Comparison of ENCODE assay signal across 11 cellular contexts in genomic region chr7:151063212-151063561, GRCh38. TPM values are rescaled to one million over a fixed set of nuclear protein-coding genes. Genes with fewer than 3 reads are reported as not detected.
DNase-seq lines count a peak whose midpoint lies in the region; ATAC-seq and TF ChIP-seq lines count a peak whose summit lies in the region.
"Had no signal": no experiment of that assay in that cellular context is flagged by ENCODE, and none has a peak within 500 bp of the region (broad histone marks: within the 10 kb centered on the region; RNA-seq: fewer than 3 reads in every experiment).

No MANE protein-coding gene starts in this region.

- peak overlapping the region; percentile 50 for H3K9ac ChIP-seq in NT2/D1 (ENCODE audit: insufficient read length, low read depth)

- peaks cover 7% of the 10 kb centered on the region for H3K4me1 ChIP-seq in NT2/D1 (ENCODE audit: insufficient read depth, insufficient read length)
- H3K4me1 ChIP-seq in esophagus muscularis mucosa: peaks cover 45 to 56% (median 55%) of the 10 kb centered on the region in 4 donors
- H3K4me1 ChIP-seq in upper lobe of left lung: peaks cover 30 to 51% (median 44%) of the 10 kb centered on the region in 4 donors

- peak overlapping the region; percentile 42 for H3K4me3 ChIP-seq in NT2/D1 (ENCODE audit: insufficient read length, low read depth)
- peak overlapping the region; percentile 41 to 52 (median 44) for H3K4me3 ChIP-seq in esophagus muscularis mucosa
- peak overlapping the region in 3 of 4 donors; percentile 13 to 88 (median 40) for H3K4me3 ChIP-seq in upper lobe of left lung

- ATAC-seq in upper lobe of left lung (ENCODE audit: low FRiP score in 2 of 2) (peak in 1 of 2 donors; percentile 0), GM18861 (IDR thresholded peaks at IDR 0.05; ENCODE audit: unreplicated experiment) (no peak)

- peak overlapping the region; percentile 6 for H3K27ac Mint-ChIP-seq in mesothelial cell of epicardium

- peaks cover 12% of the 10 kb centered on the region for H3K36me3 Mint-ChIP-seq in mesothelial cell of epicardium

- no peak overlapping the region for H3K4me3 Mint-ChIP-seq in mesothelial cell of epicardium

- whole genome bisulfite sequencing in esophagus muscularis mucosa: 17% methylated on average over 1 of the region's 11 CpGs
- 67% methylated on average over 11 of the region's 11 CpGs; no CpG with 5 or more reads in 1 of the 2 donors for WGBS in upper lobe of left lung, 2 donors

- H3K9me3 Mint-ChIP-seq in mesothelial cell of epicardium: no peaks in the 10 kb centered on the region

- TF ChIP-seq CTCF in esophagus muscularis mucosa (IDR thresholded peaks at IDR 0.05): no peak
- no peak for TF ChIP-seq CTCF in mesothelial cell of epicardium (IDR thresholded peaks at IDR 0.05; ENCODE audit: unreplicated experiment)
- no peak for TF ChIP-seq CTCF in upper lobe of left lung (IDR thresholded peaks at IDR 0.05)

- peaks cover 41% of the 10 kb centered on the region for H3K36me3 ChIP-seq in NT2/D1 (ENCODE audit: insufficient read depth, insufficient read length, low read length)
- H3K36me3 ChIP-seq in esophagus muscularis mucosa: peaks cover 38 to 46% (median 44%) of the 10 kb centered on the region in 4 donors
- peaks cover 28 to 53% (median 45%) of the 10 kb centered on the region in 4 donors for H3K36me3 ChIP-seq in upper lobe of left lung

- TF ChIP-seq EP300 in esophagus muscularis mucosa (IDR thresholded peaks at IDR 0.05): no peak
- no peak for TF ChIP-seq EP300 in upper lobe of left lung (IDR thresholded peaks at IDR 0.05)

- no peaks in the 10 kb centered on the region for H3K27me3 Mint-ChIP-seq in mesothelial cell of epicardium (ENCODE audit: low read depth)

- TF ChIP-seq POLR2A in esophagus muscularis mucosa (IDR thresholded peaks at IDR 0.05; ENCODE audit: low read depth): no peak
- no peak for TF ChIP-seq POLR2A in upper lobe of left lung (IDR thresholded peaks at IDR 0.05)

- DNase-seq in NT2/D1 (ENCODE audit: low read depth, low spot score) (no peak), esophagus muscularis mucosa (ENCODE audit: extremely low spot score) (no peak), mesothelial cell of epicardium (ENCODE audit: low spot score in 2 of 2, unreplicated experiment in 2 of 2) (no peak), upper lobe of left lung (no peak), NCI-H1694 treated with DMSO at 0.1 percent for 48 hours (lab: John Stamatoyannopoulos, UW) (no peak), SK-N-DZ (ENCODE audit: low spot score) (no peak)
- DNase-seq in stimulated activated CD4-positive, alpha-beta T cell treated with anti-CD3 and anti-CD28 coated beads, Interleukin-15, amount 100 ng/mL, for 24 hours: no peak
- DNase-seq: activated CD4-positive, alpha-beta T cell treated with anti-CD3 and anti-CD28 coated beads for 1 hour; midbrain; NCI-H524 had no signal

- H3K27ac ChIP-seq in esophagus muscularis mucosa (replicated peaks in 1 of 4) (peak overlapping the region; percentile 92 to 95 (median 93)), upper lobe of left lung (peak overlapping the region; percentile 59 to 99 (median 82))

- H3K9me3 ChIP-seq in NT2/D1 (ENCODE audit: insufficient read depth, low read length) (no peaks in the 10 kb centered on the region), esophagus muscularis mucosa (no peaks in the 10 kb centered on the region), upper lobe of left lung (no peaks in the 10 kb centered on the region)

- intact Hi-C loops in esophagus muscularis mucosa (cut with DNase I): loop anchor here (5.0 kb wide), 2 partner anchors 36 to 49 kb away; partner anchors contain the start of gene ABCB8

- no peaks in the 10 kb centered on the region for H3K27me3 ChIP-seq in NT2/D1 (ENCODE audit: insufficient read depth, insufficient read length)
- no peaks in the 10 kb centered on the region for H3K27me3 ChIP-seq in esophagus muscularis mucosa
- no peaks in the 10 kb centered on the region for H3K27me3 ChIP-seq in upper lobe of left lung

- peaks cover 49% of the 10 kb centered on the region for H3K4me1 Mint-ChIP-seq in mesothelial cell of epicardium

RNA-seq across cellular contexts. Expression of gene SLC4A2, which starts 3.8 kb away (rescaled TPM):
- total RNA-seq in esophagus muscularis mucosa: 100 to 1,000 TPM in 3 of 4 donors, 10 to 100 TPM in 1; 96.8 to 165 (median 122) TPM
- 236 to 249 TPM (median 243 TPM) in 3 replicates for total RNA-seq in mesothelial cell of epicardium
- 100 to 1,000 TPM in 5 of 6 donors, 10 to 100 TPM in 1; 88.4 to 312 (median 188) TPM for total RNA-seq in upper lobe of left lung
- 69.8 and 71.2 TPM in 2 replicates for polyA plus RNA-seq in SK-N-DZ (2014; cell fraction: cytosol; rRNA removed)
- polyA plus RNA-seq in SK-N-DZ (2014; cell fraction: nucleus; rRNA removed): 202 and 231 TPM in 2 replicates

RNA-seq across cellular contexts. Expression of gene CDK5, which starts 5.5 kb away (rescaled TPM):
- total RNA-seq in esophagus muscularis mucosa: 10 to 100 TPM in 2 of 4 donors, 1 to 10 TPM in 2; 5.3 to 10.4 (median 9.7) TPM
- 17.0 to 17.5 TPM (median 17.4 TPM) in 3 replicates for total RNA-seq in mesothelial cell of epicardium
- total RNA-seq in upper lobe of left lung: 10 to 100 TPM in 3 of 6 donors, 1 to 10 TPM in 3; 2.1 to 14.4 (median 10.1) TPM
- 49.6 and 52.8 TPM in 2 replicates for polyA plus RNA-seq in SK-N-DZ (2014; cell fraction: cytosol; rRNA removed)
- 29.4 and 30.2 TPM in 2 replicates for polyA plus RNA-seq in SK-N-DZ (2014; cell fraction: nucleus; rRNA removed)

RNA-seq across cellular contexts. Expression of gene ASIC3, which starts 14.9 kb away (rescaled TPM):
- total RNA-seq in esophagus muscularis mucosa (1 to 10 TPM; 1.3 to 2.9 (median 2.1) TPM), mesothelial cell of epicardium (6.1 to 7.9 TPM (median 7.2 TPM) in 3 replicates), upper lobe of left lung (10 to 100 TPM in 2 of 6 donors, 1 to 10 TPM in 4; 2.1 to 37.7 (median 4.0) TPM)
- 0.51 and 0.56 TPM in 2 replicates for polyA plus RNA-seq in SK-N-DZ (2014; cell fraction: cytosol; rRNA removed)
- polyA plus RNA-seq in SK-N-DZ (2014; cell fraction: nucleus; rRNA removed): 3.7 and 9.3 TPM in 2 replicates

RNA-seq across cellular contexts. Expression of gene FASTK, which starts 17.4 kb away (rescaled TPM):
- total RNA-seq in esophagus muscularis mucosa (10 to 100 TPM; 45.7 to 74.9 (median 60.4) TPM), mesothelial cell of epicardium (86.8 to 97.6 TPM (median 92.5 TPM) in 3 replicates), upper lobe of left lung (100 to 1,000 TPM in 1 of 6 donors, 10 to 100 TPM in 5; 54.3 to 136 (median 78.0) TPM)
- polyA plus RNA-seq in SK-N-DZ (2014; cell fraction: cytosol; rRNA removed): 55.5 and 82.6 TPM in 2 replicates
- 652 and 657 TPM in 2 replicates for polyA plus RNA-seq in SK-N-DZ (2014; cell fraction: nucleus; rRNA removed)

RNA-seq across cellular contexts. Expression of gene TMUB1, which starts 20.1 kb away (rescaled TPM):
- total RNA-seq in esophagus muscularis mucosa (10 to 100 TPM; 39.0 to 66.6 (median 51.4) TPM), mesothelial cell of epicardium (34.7 to 38.4 TPM (median 36.5 TPM) in 3 replicates), upper lobe of left lung (10 to 100 TPM; 35.3 to 72.9 (median 51.6) TPM)
- polyA plus RNA-seq in SK-N-DZ (2014; cell fraction: cytosol; rRNA removed): 52.2 and 58.3 TPM in 2 replicates
- polyA plus RNA-seq in SK-N-DZ (2014; cell fraction: nucleus; rRNA removed): 59.4 and 92.4 TPM in 2 replicates
